ENCODE assay signal across 1 cellular context in genomic region chr19:4399871-4400768, GRCh38.
TF ChIP-seq lines count a peak whose summit lies in the region.

SH3GL1 (minus strand) TSS chr19:4400547; CDS start chr19:4400368, 179 bp downstream.

TF ChIP-seq in K562, 482 proteins besides CTCF, POLR2A, EP300 and RAD21 (continued from another document and continues in another):
- TF ChIP-seq RERE (CRISPR knock-in tag; IDR thresholded peaks at IDR 0.05; ENCODE audit: borderline replicate concordance) (no peak), TCF7L2 (IDR thresholded peaks at IDR 0.05; ENCODE audit: low read depth, low read length) (no peak), CBX8 (IDR thresholded peaks at IDR 0.05; ENCODE audit: borderline replicate concordance, extremely low read depth, low read depth, low read length, poor library complexity, severe bottlenecking) (no peak), ZBTB8A (IDR thresholded peaks at IDR 0.05; ENCODE audit: partially characterized antibody) (no peak), ZNF318 (IDR thresholded peaks at IDR 0.05; ENCODE audit: borderline replicate concordance in 1 of 2, low read depth in 1 of 2) (no peak), CSDE1 (IDR thresholded peaks at IDR 0.05) (no peak), DNMT1 (IDR thresholded peaks at IDR 0.05) (no peak), MECOM (CRISPR knock-in tag; IDR thresholded peaks at IDR 0.05) (no peak), KAT7 (CRISPR knock-in tag; IDR thresholded peaks at IDR 0.05; ENCODE audit: borderline replicate concordance) (peak; percentile 22; the same call in 1 of the 2 replicates), POLR2G (IDR thresholded peaks at IDR 0.05; ENCODE audit: low read depth, low read length) (peak; percentile 86), CEBPG (CRISPR knock-in tag; IDR thresholded peaks at IDR 0.05) (no peak), CEBPG (tag; conservative IDR thresholded peaks at IDR 0.05 in 1 of 2, IDR thresholded peaks at IDR 0.05 in 1 of 2) (no peak), CBX2 (IDR thresholded peaks at IDR 0.05; ENCODE audit: insufficient read depth, low read length, poor library complexity, severe bottlenecking) (no peak), ZBTB17 (CRISPR knock-in tag; IDR thresholded peaks at IDR 0.05) (no peak), PRMT5 (CRISPR knock-in tag; IDR thresholded peaks at IDR 0.05) (no peak), LCOR (CRISPR knock-in tag; IDR thresholded peaks at IDR 0.05) (0 out of 2 replicates have a peak, but pooled peaks have one; percentile 27), NUFIP1 (IDR thresholded peaks at IDR 0.05; ENCODE audit: partially characterized antibody) (no peak), KLF10 (CRISPR knock-in tag; IDR thresholded peaks at IDR 0.05) (no peak), SREBF2 (CRISPR knock-in tag; IDR thresholded peaks at IDR 0.05) (no peak), CHCHD3 (CRISPR knock-in tag; IDR thresholded peaks at IDR 0.05) (no peak), GABPA (tag; conservative IDR thresholded peaks at IDR 0.05; ENCODE audit: low read depth) (peak; percentile 92), ELF1 (tag; IDR thresholded peaks at IDR 0.05) (peak; percentile 87), GATAD2B (IDR thresholded peaks at IDR 0.05; ENCODE audit: borderline replicate concordance) (peak; percentile 92), SMARCC2 (IDR thresholded peaks at IDR 0.05; ENCODE audit: low read depth) (no peak), MTA1 (IDR thresholded peaks at IDR 0.05; ENCODE audit: borderline replicate concordance) (no peak), GABPB2 (CRISPR knock-in tag; conservative IDR thresholded peaks at IDR 0.05) (no peak), SIX5 (IDR thresholded peaks at IDR 0.05; ENCODE audit: borderline replicate concordance in 1 of 2, insufficient read depth in 1 of 2, low read depth in 1 of 2, low read length in 2 of 2) (no peak), GTF3C2 (IDR thresholded peaks at IDR 0.05; ENCODE audit: borderline replicate concordance, extremely low read depth, insufficient read length) (no peak), PATZ1 (CRISPR knock-in tag; IDR thresholded peaks at IDR 0.05; ENCODE audit: borderline replicate concordance) (no peak), SMARCB1 (IDR thresholded peaks at IDR 0.05; ENCODE audit: insufficient read length, low read depth) (no peak), ZNF224 (CRISPR knock-in tag; IDR thresholded peaks at IDR 0.05) (no peak), CREBBP (IDR thresholded peaks at IDR 0.05; ENCODE audit: low read depth, low read length) (no peak), HMBOX1 (IDR thresholded peaks at IDR 0.05) (no peak), RFX1 (IDR thresholded peaks at IDR 0.05) (no peak), NRF1 (conservative IDR thresholded peaks at IDR 0.05 in 1 of 2, IDR thresholded peaks at IDR 0.05 in 1 of 2) (peak in 1 of 2 experiments; percentile 25; a peak in 1 of 4 replicates), ZNF445 (CRISPR knock-in tag; IDR thresholded peaks at IDR 0.05; ENCODE audit: low read depth) (no peak), ZNF24 (IDR thresholded peaks at IDR 0.05) (peak; percentile 43; the same call in 1 of the 2 replicates), ZNF263 (CRISPR knock-in tag; IDR thresholded peaks at IDR 0.05; ENCODE audit: borderline replicate concordance) (no peak; the same call in 1 of the 2 replicates), PCBP2 (IDR thresholded peaks at IDR 0.05; ENCODE audit: low read depth, low read length, poor library complexity, severe bottlenecking) (no peak), HNRNPUL1 (IDR thresholded peaks at IDR 0.05; ENCODE audit: low read length) (no peak), NR1H2 (CRISPR knock-in tag; IDR thresholded peaks at IDR 0.05) (no peak), MAFF (IDR thresholded peaks at IDR 0.05; ENCODE audit: low read length) (no peak), PKNOX1 (IDR thresholded peaks at IDR 0.05) (peak; percentile 42; the same call in 1 of the 2 replicates)
